21 cellular contexts compared by ENCODE assay signal in genomic region chr1:78225153-78225552, GRCh38.
DNase-seq lines count a peak whose midpoint lies in the region; ATAC-seq and TF ChIP-seq lines count a peak whose summit lies in the region.
"Had no signal": no experiment of that assay in that cellular context is flagged by ENCODE, and none has a peak within 500 bp of the region (broad histone marks: within the 10 kb centered on the region; RNA-seq: fewer than 3 reads in every experiment).

No MANE protein-coding gene starts in this region.

- POLR2A ChIA-PET in IMR-90 (lab: Charles Lee; ENCODE audit: unreplicated experiment), result no interaction called here

- H3K27ac ChIP-seq in IMR-90 (ENCODE audit: insufficient read depth, low read length), result no peak overlapping the region
- H3K27ac ChIP-seq: BLaER1 treated with 17β-estradiol and CSF1 and Interleukin-3, amounts not matched to agents 10 nM and 100 nM; epithelial cell of prostate; thoracic aorta had no signal

- H3K36me3 ChIP-seq in IMR-90 (ENCODE audit: control insufficient read depth, insufficient read depth, low read length), result no peaks in the 10 kb centered on the region
- H3K36me3 ChIP-seq: BLaER1 treated with 17β-estradiol and CSF1 and Interleukin-3, amounts not matched to agents 10 nM and 100 nM; thoracic aorta had no signal

- no peak overlapping the region for H2BK15ac ChIP-seq in IMR-90 (ENCODE audit: low read depth, low read length)

- no TSS peak for BruUV-seq in IMR-90 (replicated peaks; lab: Mats Ljungman, UMichigan)

- no peak overlapping the region for H3K4me2 ChIP-seq in IMR-90 (ENCODE audit: low read depth, low read length)
- H3K4me2 ChIP-seq: BLaER1 treated with 17β-estradiol and CSF1 and Interleukin-3, amounts not matched to agents 10 nM and 100 nM had no signal

- no peak overlapping the region for H4K91ac ChIP-seq in IMR-90 (ENCODE audit: insufficient read depth, low read depth, low read length)

- no peaks in the 10 kb centered on the region for H4K20me1 ChIP-seq in IMR-90 (ENCODE audit: insufficient read depth, low read length)
- H4K20me1 ChIP-seq: BLaER1 treated with 17β-estradiol and CSF1 and Interleukin-3, amounts not matched to agents 10 nM and 100 nM had no signal

- TF ChIP-seq RAD21 in IMR-90 (IDR thresholded peaks at IDR 0.05; ENCODE audit: low read length), result no peak

- H4K5ac ChIP-seq in IMR-90 (ENCODE audit: low read depth, low read length), result no peak overlapping the region

- no peak for ATAC-seq in IMR-90 (ENCODE audit: low read depth)
- ATAC-seq in GM18873 (IDR thresholded peaks at IDR 0.05; ENCODE audit: low FRiP score, unreplicated experiment), result no peak
- ATAC-seq: sciatic nerve had no signal

- DNase-seq in Daoy (ENCODE audit: low read depth) (peak; percentile 72), IMR-90 (peak; percentile 24), astrocyte of the spinal cord (ENCODE audit: low read depth, low spot score) (peak; percentile 37), kidney tubule cell (ENCODE audit: low spot score) (peak; percentile 39), T-helper 1 cell (no peak), SHP77 (lab: John Stamatoyannopoulos, UW) (no peak)
- no peak for DNase-seq in effector CD8-positive, alpha-beta T cell (lab: John Stamatoyannopoulos, UW)
- DNase-seq: activated CD4-positive, alpha-beta memory T cell treated with anti-CD3 and anti-CD28 coated beads, Interleukin-2, amount 10 ng/mL, durations not matched to agents 7 days and 5 days; activated CD4-positive, CD25-positive, alpha-beta regulatory T cell; cerebellar nuclear complex; NCI-H187; NCI-H82; nephron progenitor cell; Right ventricle myocardium superior; stimulated activated naive CD4-positive, alpha-beta T cell treated with Interleukin-2 at 50 U/mL for 16 hours; T1000 had no signal

- no peak overlapping the region for H3K56ac ChIP-seq in IMR-90 (ENCODE audit: extremely low read depth, insufficient read depth, low read length)

- peaks cover 8% of the 10 kb centered on the region for H3K4me1 ChIP-seq in IMR-90 (ENCODE audit: control insufficient read depth, insufficient read depth, low read length)
- H3K4me1 ChIP-seq: BLaER1 treated with 17β-estradiol and CSF1 and Interleukin-3, amounts not matched to agents 10 nM and 100 nM had no signal

- no peak overlapping the region for H2BK5ac ChIP-seq in IMR-90 (ENCODE audit: low read depth, low read length, poor library complexity, severe bottlenecking)

- intact Hi-C loops in IMR-90 (cut with micrococcal nuclease), result loop anchor here (10.0 kb wide), 1 partner anchor 130 kb away; no protein-coding TSS in a partner anchor

- H2BK120ac ChIP-seq in IMR-90 (ENCODE audit: low read depth, low read length), result no peak overlapping the region

- H3K4me3 ChIP-seq in IMR-90 (ENCODE audit: insufficient read depth, low read depth, low read length) (no peak overlapping the region), astrocyte of the spinal cord (ENCODE audit: low read depth, low read length) (no peak overlapping the region)
- H3K4me3 ChIP-seq: BLaER1 treated with 17β-estradiol and CSF1 and Interleukin-3, amounts not matched to agents 10 nM and 100 nM; thoracic aorta had no signal

- 0 out of 2 replicates have a peak, but pooled peaks cover 2% of the 10 kb centered on the region for H3K9me1 ChIP-seq in IMR-90 (ENCODE audit: insufficient read depth, low read length)

- CTCF ChIA-PET in IMR-90 (lab: Yijun Ruan, JAX), result no interaction called here

- dilution Hi-C loops in IMR-90 (cut with HindIII; ENCODE audit: low sequenced_read_pairs, unreplicated experiment), result no loop called here

- in situ Hi-C loops in IMR-90 (cut with MboI; ENCODE audit: low sequenced_read_pairs) (no loop called here), astrocyte of the spinal cord (cut with HindIII; ENCODE audit: low sequenced_read_pairs) (no loop called here)

- H3K27me3 ChIP-seq in IMR-90 (ENCODE audit: control insufficient read depth, insufficient read depth, low read length), result no peaks in the 10 kb centered on the region
- H3K27me3 ChIP-seq: BLaER1 treated with 17β-estradiol and CSF1 and Interleukin-3, amounts not matched to agents 10 nM and 100 nM had no signal

- no peak overlapping the region for H2BK20ac ChIP-seq in IMR-90 (ENCODE audit: low read depth, low read length)

- H3K4ac ChIP-seq in IMR-90 (ENCODE audit: low read depth, low read length), result no peak overlapping the region

- H2AK9ac ChIP-seq in IMR-90 (replicated peaks; ENCODE audit: low read depth, low read length, poor library complexity), result no peak overlapping the region

- H3K9ac ChIP-seq in IMR-90 (ENCODE audit: low read depth, low read length), result no peak overlapping the region
- H3K9ac ChIP-seq: BLaER1 treated with 17β-estradiol and CSF1 and Interleukin-3, amounts not matched to agents 10 nM and 100 nM had no signal

- H3K18ac ChIP-seq in IMR-90 (ENCODE audit: low read depth, low read length), result no peak overlapping the region

- H2AK5ac ChIP-seq in IMR-90 (ENCODE audit: low read depth, low read length), result no peak overlapping the region

- H3K9me3 ChIP-seq in IMR-90 (ENCODE audit: control insufficient read depth, insufficient read depth, low read length), result peaks cover 3% of the 10 kb centered on the region
- H3K9me3 ChIP-seq: thoracic aorta had no signal

- no peak overlapping the region for H4K8ac ChIP-seq in IMR-90 (ENCODE audit: low read depth in 2 of 2, low read length in 2 of 2)

- TF ChIP-seq POLR2A in IMR-90 (IDR thresholded peaks at IDR 0.05; ENCODE audit: low read depth, low read length), result no peak

- TF ChIP-seq CTCF in IMR-90 (conservative IDR thresholded peaks at IDR 0.05; ENCODE audit: low read depth, low read length) (no peak), astrocyte of the spinal cord (IDR thresholded peaks at IDR 0.05; ENCODE audit: low read depth, low read length) (no peak)

- H2AFZ ChIP-seq in IMR-90 (replicated peaks; ENCODE audit: low read length, poor library complexity), result no peak overlapping the region

- no peaks in the 10 kb centered on the region for H3K79me1 ChIP-seq in IMR-90 (ENCODE audit: low read depth in 1 of 2, low read length in 2 of 2)

- no CpG with 5 or more reads among the region's 3 CpGs for WGBS in IMR-90 (ENCODE audit: extremely low coverage in 2 of 2, insufficient read length in 1 of 2), 2 experiments

- no peak overlapping the region for H3K14ac ChIP-seq in IMR-90 (replicated peaks; ENCODE audit: low read depth, low read length)

- H3K23ac ChIP-seq in IMR-90 (ENCODE audit: low read depth, low read length), result no peak overlapping the region

TF ChIP-seq in IMR-90, 13 proteins besides CTCF, POLR2A, EP300 and RAD21:
- TF ChIP-seq SMC3 (IDR thresholded peaks at IDR 0.05; ENCODE audit: low read depth, low read length), result no peak
- no peak for TF ChIP-seq NFE2L2 (IDR thresholded peaks at IDR 0.05; ENCODE audit: low read depth, low read length)
- no peak for TF ChIP-seq CEBPB (IDR thresholded peaks at IDR 0.05; ENCODE audit: low read depth, low read length)
- TF ChIP-seq MAZ (IDR thresholded peaks at IDR 0.05; ENCODE audit: borderline replicate concordance, low read depth, low read length), result no peak
- TF ChIP-seq CHD1 (IDR thresholded peaks at IDR 0.05; ENCODE audit: low read depth, low read length), result no peak
- TF ChIP-seq RFX5 (IDR thresholded peaks at IDR 0.05; ENCODE audit: low read depth, low read length), result no peak
- no peak for TF ChIP-seq RCOR1 (IDR thresholded peaks at IDR 0.05; ENCODE audit: insufficient replicate concordance, low read length)
- TF ChIP-seq MXI1 (IDR thresholded peaks at IDR 0.05; ENCODE audit: borderline replicate concordance, low read depth, low read length), result no peak
- TF ChIP-seq, protein P1, sequence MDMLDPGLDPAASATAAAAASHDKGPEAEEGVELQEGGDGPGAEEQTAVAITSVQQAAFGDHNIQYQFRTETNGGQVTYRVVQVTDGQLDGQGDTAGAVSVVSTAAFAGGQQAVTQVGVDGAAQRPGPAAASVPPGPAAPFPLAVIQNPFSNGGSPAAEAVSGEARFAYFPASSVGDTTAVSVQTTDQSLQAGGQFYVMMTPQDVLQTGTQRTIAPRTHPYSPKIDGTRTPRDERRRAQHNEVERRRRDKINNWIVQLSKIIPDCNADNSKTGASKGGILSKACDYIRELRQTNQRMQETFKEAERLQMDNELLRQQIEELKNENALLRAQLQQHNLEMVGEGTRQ (IDR thresholded peaks at IDR 0.05; ENCODE audit: low read depth, low read length), result no peak
- no peak for TF ChIP-seq MAFK (IDR thresholded peaks at IDR 0.05; ENCODE audit: low read depth, low read length)
- TF ChIP-seq, protein P2, sequence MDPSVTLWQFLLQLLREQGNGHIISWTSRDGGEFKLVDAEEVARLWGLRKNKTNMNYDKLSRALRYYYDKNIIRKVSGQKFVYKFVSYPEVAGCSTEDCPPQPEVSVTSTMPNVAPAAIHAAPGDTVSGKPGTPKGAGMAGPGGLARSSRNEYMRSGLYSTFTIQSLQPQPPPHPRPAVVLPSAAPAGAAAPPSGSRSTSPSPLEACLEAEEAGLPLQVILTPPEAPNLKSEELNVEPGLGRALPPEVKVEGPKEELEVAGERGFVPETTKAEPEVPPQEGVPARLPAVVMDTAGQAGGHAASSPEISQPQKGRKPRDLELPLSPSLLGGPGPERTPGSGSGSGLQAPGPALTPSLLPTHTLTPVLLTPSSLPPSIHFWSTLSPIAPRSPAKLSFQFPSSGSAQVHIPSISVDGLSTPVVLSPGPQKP (IDR thresholded peaks at IDR 0.05; ENCODE audit: borderline replicate concordance, low read depth, low read length), result no peak
- TF ChIP-seq FOS (IDR thresholded peaks at IDR 0.05; ENCODE audit: low read depth, low read length), result no peak
- TF ChIP-seq BHLHE40 (IDR thresholded peaks at IDR 0.05; ENCODE audit: low read depth, low read length), result no peak

Comparison
In these comparisons a context has a peak if more than half of its experiments do, and no peak if none do; other contexts are left out.
1. DNase-seq: peak in Daoy (single experiment), IMR-90 (single experiment), astrocyte of the spinal cord (single experiment) and kidney tubule cell (single experiment); none in T-helper 1 cell (0 of 5), effector CD8-positive, alpha-beta T cell (single experiment) and SHP77 (0 of 2).